Comparison of ENCODE assay signal across 8 cellular contexts in the genomic region with DNA sequence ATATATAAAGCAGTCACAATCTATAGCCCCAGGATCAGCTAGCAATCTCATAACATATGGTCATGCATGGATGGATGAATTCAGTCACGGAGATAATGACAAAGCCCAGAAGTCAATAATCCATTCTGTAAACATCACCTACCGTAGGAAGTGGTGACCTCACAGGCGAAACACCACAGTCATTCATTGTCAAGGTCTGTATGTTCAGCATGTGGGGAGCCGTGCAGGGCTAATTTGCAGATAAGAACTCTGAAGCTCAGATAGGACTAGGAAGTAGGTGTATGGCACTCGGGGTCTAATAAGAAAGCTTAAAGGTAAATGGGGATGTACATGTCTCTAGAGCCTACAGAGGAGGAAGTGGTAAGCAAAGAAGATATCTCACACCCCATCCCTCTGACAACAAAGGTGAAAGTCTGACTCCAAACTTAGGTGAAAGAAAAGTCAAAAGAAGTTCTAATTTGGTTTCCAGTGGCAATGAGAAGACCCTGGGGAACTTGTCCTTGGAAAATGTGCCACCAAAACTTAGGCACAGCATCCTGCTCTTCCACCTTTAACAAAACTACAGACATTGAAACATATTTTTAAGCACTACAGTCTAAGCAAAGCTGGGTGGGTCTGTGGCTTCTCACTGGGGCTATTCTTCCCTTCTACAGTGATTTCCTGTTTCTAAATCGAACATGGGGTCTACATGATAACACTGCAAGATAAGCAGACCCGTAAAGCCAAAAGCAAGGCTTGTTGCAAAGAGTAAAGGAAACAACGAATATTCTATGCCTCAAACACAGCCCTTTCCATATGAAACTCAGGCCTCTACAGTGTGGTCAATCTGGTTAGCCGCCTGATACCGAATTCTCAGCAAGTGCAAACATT. TPM values are rescaled to one million over a fixed set of nuclear protein-coding genes. Genes with fewer than 3 reads are reported as not detected.
DNase-seq lines count a peak whose midpoint lies in the region; ATAC-seq and TF ChIP-seq lines count a peak whose summit lies in the region.

No MANE protein-coding gene starts in this region.

- TF ChIP-seq CTCF in Loucy (conservative IDR thresholded peaks at IDR 0.05; ENCODE audit: low read length): no peak

- peaks cover 22% of the 10 kb centered on the region for H3F3A ChIP-seq in Loucy (ENCODE audit: low read depth)

- no peaks in the 10 kb centered on the region for H4K20me1 ChIP-seq in Loucy (ENCODE audit: insufficient read depth, low read length, poor library complexity, severe bottlenecking)

- H2AFZ ChIP-seq in Loucy (ENCODE audit: low read length): peak overlapping the region; percentile 73

- peaks cover 51% of the 10 kb centered on the region for H3K4me1 ChIP-seq in Loucy (ENCODE audit: insufficient read depth, low read length, poor library complexity, severe bottlenecking)

- no peaks in the 10 kb centered on the region for H3K9me3 ChIP-seq in Loucy (ENCODE audit: insufficient read depth, low read depth, low read length)

- H3K27me3 Mint-ChIP-seq in activated naive CD8-positive, alpha-beta T cell treated with anti-CD3 and anti-CD28 coated beads for 36 hours: no peaks in the 10 kb centered on the region

- H3K9me2 ChIP-seq in Loucy (replicated peaks; ENCODE audit: low read depth, low read length): no peaks in the 10 kb centered on the region

- ATAC-seq in GM21360 (IDR thresholded peaks at IDR 0.05; ENCODE audit: unreplicated experiment): peak; percentile 77

- H3K27me3 ChIP-seq in Loucy (ENCODE audit: insufficient read depth, low read length, poor library complexity, severe bottlenecking): no peaks in the 10 kb centered on the region

- H3K4me3 Mint-ChIP-seq in activated naive CD8-positive, alpha-beta T cell treated with anti-CD3 and anti-CD28 coated beads for 36 hours: peak overlapping the region; percentile 74

- peak overlapping the region; percentile 77 for H3K4me2 ChIP-seq in Loucy (ENCODE audit: low read depth, low read length, poor library complexity, severe bottlenecking)

- no peaks in the 10 kb centered on the region for H3K36me3 ChIP-seq in Loucy (ENCODE audit: insufficient read depth, low read length)

- peaks cover 45% of the 10 kb centered on the region for H3K36me3 Mint-ChIP-seq in activated naive CD8-positive, alpha-beta T cell treated with anti-CD3 and anti-CD28 coated beads for 36 hours

- peak overlapping the region; percentile 60 for H3K4me3 ChIP-seq in Loucy (ENCODE audit: low read length, poor library complexity, severe bottlenecking)

- peaks cover 75% of the 10 kb centered on the region for H3K4me1 Mint-ChIP-seq in activated naive CD8-positive, alpha-beta T cell treated with anti-CD3 and anti-CD28 coated beads for 36 hours

- peaks cover 4% of the 10 kb centered on the region for H3K9me3 Mint-ChIP-seq in activated naive CD8-positive, alpha-beta T cell treated with anti-CD3 and anti-CD28 coated beads for 36 hours

- H3K27ac Mint-ChIP-seq in activated naive CD8-positive, alpha-beta T cell treated with anti-CD3 and anti-CD28 coated beads for 36 hours: peak overlapping the region; percentile 95

- no peaks in the 10 kb centered on the region for H3K79me2 ChIP-seq in Loucy (ENCODE audit: insufficient read depth, low read length)

- DNase-seq in DMS153 treated with DMSO at 0.1 percent for 48 hours (lab: John Stamatoyannopoulos, UW; ENCODE audit: unreplicated experiment): peak; percentile 39
- peak; percentile 61 for DNase-seq in activated naive CD8-positive, alpha-beta T cell treated with anti-CD3 and anti-CD28 coated beads for 36 hours
- DNase-seq in AG08396 (ENCODE audit: low spot score): no peak
- no peak for DNase-seq in DMS 273 treated with DMSO at 0.1 percent for 48 hours (lab: John Stamatoyannopoulos, UW)
- no peak for DNase-seq in T-helper 9 cell
- DNase-seq in putamen (ENCODE audit: low spot score): no peak

- peak overlapping the region; percentile 53 for H3K9ac ChIP-seq in Loucy (ENCODE audit: low read depth, low read length, poor library complexity, severe bottlenecking)

RNA-seq across cellular contexts. Expression of a gene that starts 5.2 kb away (rescaled TPM):
- total RNA-seq in activated naive CD8-positive, alpha-beta T cell treated with anti-CD3 and anti-CD28 coated beads for 36 hours: 10 to 100 TPM; 21.9 to 22.3 TPM

RNA-seq across cellular contexts. Expression of a gene that starts 39.0 kb away (rescaled TPM):
- 1 to 10 TPM; 3.1 to 3.2 TPM for total RNA-seq in activated naive CD8-positive, alpha-beta T cell treated with anti-CD3 and anti-CD28 coated beads for 36 hours

Comparison
In these comparisons a context has a peak if more than half of its experiments do, and no peak if none do; other contexts are left out.
1. DNase-seq: peak in DMS153 treated with DMSO at 0.1 percent for 48 hours (single experiment) and activated naive CD8-positive, alpha-beta T cell treated with anti-CD3 and anti-CD28 coated beads for 36 hours (single experiment); none in AG08396 (single experiment), DMS 273 treated with DMSO at 0.1 percent for 48 hours (single experiment), T-helper 9 cell (single experiment) and putamen (single experiment).